Comparison of ENCODE assay signal across 15 cellular contexts in genomic region chr3:155908086-155908485, GRCh38. TPM values are rescaled to one million over a fixed set of nuclear protein-coding genes. Genes with fewer than 3 reads are reported as not detected.
DNase-seq lines count a peak whose midpoint lies in the region; ATAC-seq lines count a peak whose summit lies in the region.
"Had no signal": no experiment of that assay in that cellular context is flagged by ENCODE, and none has a peak within 500 bp of the region (broad histone marks: within the 10 kb centered on the region; RNA-seq: fewer than 3 reads in every experiment).

No MANE protein-coding gene starts in this region.

- DNase-seq in activated naive CD4-positive, alpha-beta T cell treated with anti-CD3 and anti-CD28 coated beads, Interleukin-2, amount 10 ng/mL, durations not matched to agents 7 days and 5 days: peak; percentile 49
- no peak for DNase-seq in activated naive CD4-positive, alpha-beta T cell (lab: John Stamatoyannopoulos, UW)
- DNase-seq in dermis blood vessel endothelial cell: no peak
- DNase-seq in NCI-H524 treated with DMSO at 0.1 percent for 48 hours (lab: John Stamatoyannopoulos, UW): no peak
- DNase-seq: activated CD4-positive, alpha-beta T cell treated with anti-CD3 and anti-CD28 coated beads for 48 hours; DMS153; gastrocnemius medialis; mesenchymal stem cell; NCI-H1436 treated with DMSO at 0.1 percent for 48 hours; NCI-H446 treated with DMSO at 0.1 percent for 48 hours; ovary had no signal

- peaks cover 16% of the 10 kb centered on the region for H3K4me1 Mint-ChIP-seq in activated naive CD4-positive, alpha-beta T cell treated with anti-CD3 and anti-CD28 coated beads, Interleukin-2, amount 10 ng/mL, durations not matched to agents 7 days and 5 days
- H3K4me1 Mint-ChIP-seq in T-helper 1 cell treated with Interleukin-12 subunit alpha and Interleukin-12 subunit beta and Interleukin-4 antibody, amounts not matched to agents 30 μg/mL and 1 μg/mL, for 36 hours (ENCODE audit: low read depth): peaks cover 16% of the 10 kb centered on the region
- peaks cover 16% of the 10 kb centered on the region for H3K4me1 Mint-ChIP-seq in dendritic cell treated with granulocyte-macrophage colony-stimulating factor and Interleukin-4, amounts not matched to agents 40 ng/mL and 50 ng/mL, for 4 days (ENCODE audit: low read depth)
- H3K4me1 Mint-ChIP-seq in stimulated activated memory B cell treated with anti-CD40 and anti-IgM and Interleukin-4, amounts not matched to agents 10 μg/mL and 1 μg/mL and 100 μg/mL, for 72 hours: peaks cover 13% of the 10 kb centered on the region

- ATAC-seq in stimulated activated memory B cell treated with anti-CD40 and anti-IgM and Interleukin-4, amounts not matched to agents 10 μg/mL and 1 μg/mL and 100 μg/mL, for 72 hours: no peak
- no peak for ATAC-seq in HG03439 (IDR thresholded peaks at IDR 0.05; ENCODE audit: unreplicated experiment)
- ATAC-seq: gastrocnemius medialis had no signal

- H3K9me3 Mint-ChIP-seq in activated naive CD4-positive, alpha-beta T cell treated with anti-CD3 and anti-CD28 coated beads, Interleukin-2, amount 10 ng/mL, durations not matched to agents 7 days and 5 days: peaks cover 8% of the 10 kb centered on the region
- H3K9me3 Mint-ChIP-seq in T-helper 1 cell treated with Interleukin-12 subunit alpha and Interleukin-12 subunit beta and Interleukin-4 antibody, amounts not matched to agents 30 μg/mL and 1 μg/mL, for 36 hours: peaks cover 5% of the 10 kb centered on the region
- peaks cover 10% of the 10 kb centered on the region for H3K9me3 Mint-ChIP-seq in dendritic cell treated with granulocyte-macrophage colony-stimulating factor and Interleukin-4, amounts not matched to agents 40 ng/mL and 50 ng/mL, for 4 days
- H3K9me3 Mint-ChIP-seq in stimulated activated memory B cell treated with anti-CD40 and anti-IgM and Interleukin-4, amounts not matched to agents 10 μg/mL and 1 μg/mL and 100 μg/mL, for 72 hours: peaks cover 4% of the 10 kb centered on the region

- peaks cover 55% of the 10 kb centered on the region for H3K36me3 Mint-ChIP-seq in activated naive CD4-positive, alpha-beta T cell treated with anti-CD3 and anti-CD28 coated beads, Interleukin-2, amount 10 ng/mL, durations not matched to agents 7 days and 5 days
- H3K36me3 Mint-ChIP-seq in T-helper 1 cell treated with Interleukin-12 subunit alpha and Interleukin-12 subunit beta and Interleukin-4 antibody, amounts not matched to agents 30 μg/mL and 1 μg/mL, for 36 hours (ENCODE audit: low read depth): peaks cover 50% of the 10 kb centered on the region
- peaks cover 90% of the 10 kb centered on the region for H3K36me3 Mint-ChIP-seq in dendritic cell treated with granulocyte-macrophage colony-stimulating factor and Interleukin-4, amounts not matched to agents 40 ng/mL and 50 ng/mL, for 4 days (ENCODE audit: low read depth)
- H3K36me3 Mint-ChIP-seq in stimulated activated memory B cell treated with anti-CD40 and anti-IgM and Interleukin-4, amounts not matched to agents 10 μg/mL and 1 μg/mL and 100 μg/mL, for 72 hours: peaks cover 63% of the 10 kb centered on the region

- peak overlapping the region; percentile 79 for H3K27ac Mint-ChIP-seq in activated naive CD4-positive, alpha-beta T cell treated with anti-CD3 and anti-CD28 coated beads, Interleukin-2, amount 10 ng/mL, durations not matched to agents 7 days and 5 days
- peak overlapping the region; percentile 80 for H3K27ac Mint-ChIP-seq in T-helper 1 cell treated with Interleukin-12 subunit alpha and Interleukin-12 subunit beta and Interleukin-4 antibody, amounts not matched to agents 30 μg/mL and 1 μg/mL, for 36 hours
- H3K27ac Mint-ChIP-seq in dendritic cell treated with granulocyte-macrophage colony-stimulating factor and Interleukin-4, amounts not matched to agents 40 ng/mL and 50 ng/mL, for 4 days: peak overlapping the region; percentile 15
- peak overlapping the region; percentile 7 for H3K27ac Mint-ChIP-seq in stimulated activated memory B cell treated with anti-CD40 and anti-IgM and Interleukin-4, amounts not matched to agents 10 μg/mL and 1 μg/mL and 100 μg/mL, for 72 hours

- H3K27me3 Mint-ChIP-seq in activated naive CD4-positive, alpha-beta T cell treated with anti-CD3 and anti-CD28 coated beads, Interleukin-2, amount 10 ng/mL, durations not matched to agents 7 days and 5 days: no peaks in the 10 kb centered on the region
- H3K27me3 Mint-ChIP-seq in T-helper 1 cell treated with Interleukin-12 subunit alpha and Interleukin-12 subunit beta and Interleukin-4 antibody, amounts not matched to agents 30 μg/mL and 1 μg/mL, for 36 hours (ENCODE audit: low read depth): no peaks in the 10 kb centered on the region
- H3K27me3 Mint-ChIP-seq in dendritic cell treated with granulocyte-macrophage colony-stimulating factor and Interleukin-4, amounts not matched to agents 40 ng/mL and 50 ng/mL, for 4 days: no peaks in the 10 kb centered on the region
- no peaks in the 10 kb centered on the region for H3K27me3 Mint-ChIP-seq in stimulated activated memory B cell treated with anti-CD40 and anti-IgM and Interleukin-4, amounts not matched to agents 10 μg/mL and 1 μg/mL and 100 μg/mL, for 72 hours

- no peak overlapping the region for H3K4me3 Mint-ChIP-seq in activated naive CD4-positive, alpha-beta T cell treated with anti-CD3 and anti-CD28 coated beads, Interleukin-2, amount 10 ng/mL, durations not matched to agents 7 days and 5 days
- H3K4me3 Mint-ChIP-seq in T-helper 1 cell treated with Interleukin-12 subunit alpha and Interleukin-12 subunit beta and Interleukin-4 antibody, amounts not matched to agents 30 μg/mL and 1 μg/mL, for 36 hours: peak overlapping the region; percentile 8
- no peak overlapping the region for H3K4me3 Mint-ChIP-seq in dendritic cell treated with granulocyte-macrophage colony-stimulating factor and Interleukin-4, amounts not matched to agents 40 ng/mL and 50 ng/mL, for 4 days
- no peak overlapping the region for H3K4me3 Mint-ChIP-seq in stimulated activated memory B cell treated with anti-CD40 and anti-IgM and Interleukin-4, amounts not matched to agents 10 μg/mL and 1 μg/mL and 100 μg/mL, for 72 hours

- intact Hi-C loops in dendritic cell treated with granulocyte-macrophage colony-stimulating factor and Interleukin-4, amounts not matched to agents 40 ng/mL and 50 ng/mL, for 4 days (cut with micrococcal nuclease): no loop called here

- CTCF ChIA-PET in activated naive CD4-positive, alpha-beta T cell treated with anti-CD3 and anti-CD28 coated beads, Interleukin-2, amount 10 ng/mL, durations not matched to agents 7 days and 5 days (lab: Charles Lee): interaction anchor here (1.7 kb wide), 1 partner anchor 102 kb away, joined by 5 read pairs; the partner anchor contains the start of gene C3orf33

RNA-seq across cellular contexts. Expression of gene GMPS, which starts 37.6 kb away (rescaled TPM):
- total RNA-seq in dermis blood vessel endothelial cell: 34.0 and 65.1 TPM in 2 replicates

RNA-seq across cellular contexts. Expression of gene SLC33A1, which starts 53.9 kb away (rescaled TPM):
- 34.3 and 37.8 TPM in 2 replicates for total RNA-seq in dermis blood vessel endothelial cell

Comparison
In these comparisons a context has a peak if more than half of its experiments do, and no peak if none do; other contexts are left out.
1. H3K27ac Mint-ChIP-seq: peak in every context shown above with its lines; median percentile 80 in T-helper 1 cell treated with Interleukin-12 subunit alpha and Interleukin-12 subunit beta and Interleukin-4 antibody, amounts not matched to agents 30 μg/mL and 1 μg/mL, for 36 hours; 79 in activated naive CD4-positive, alpha-beta T cell treated with anti-CD3 and anti-CD28 coated beads, Interleukin-2, amount 10 ng/mL, durations not matched to agents 7 days and 5 days; 15 in dendritic cell treated with granulocyte-macrophage colony-stimulating factor and Interleukin-4, amounts not matched to agents 40 ng/mL and 50 ng/mL, for 4 days; 7 in stimulated activated memory B cell treated with anti-CD40 and anti-IgM and Interleukin-4, amounts not matched to agents 10 μg/mL and 1 μg/mL and 100 μg/mL, for 72 hours.